ENCODE assay signal across 7 cellular contexts in the genomic region with DNA sequence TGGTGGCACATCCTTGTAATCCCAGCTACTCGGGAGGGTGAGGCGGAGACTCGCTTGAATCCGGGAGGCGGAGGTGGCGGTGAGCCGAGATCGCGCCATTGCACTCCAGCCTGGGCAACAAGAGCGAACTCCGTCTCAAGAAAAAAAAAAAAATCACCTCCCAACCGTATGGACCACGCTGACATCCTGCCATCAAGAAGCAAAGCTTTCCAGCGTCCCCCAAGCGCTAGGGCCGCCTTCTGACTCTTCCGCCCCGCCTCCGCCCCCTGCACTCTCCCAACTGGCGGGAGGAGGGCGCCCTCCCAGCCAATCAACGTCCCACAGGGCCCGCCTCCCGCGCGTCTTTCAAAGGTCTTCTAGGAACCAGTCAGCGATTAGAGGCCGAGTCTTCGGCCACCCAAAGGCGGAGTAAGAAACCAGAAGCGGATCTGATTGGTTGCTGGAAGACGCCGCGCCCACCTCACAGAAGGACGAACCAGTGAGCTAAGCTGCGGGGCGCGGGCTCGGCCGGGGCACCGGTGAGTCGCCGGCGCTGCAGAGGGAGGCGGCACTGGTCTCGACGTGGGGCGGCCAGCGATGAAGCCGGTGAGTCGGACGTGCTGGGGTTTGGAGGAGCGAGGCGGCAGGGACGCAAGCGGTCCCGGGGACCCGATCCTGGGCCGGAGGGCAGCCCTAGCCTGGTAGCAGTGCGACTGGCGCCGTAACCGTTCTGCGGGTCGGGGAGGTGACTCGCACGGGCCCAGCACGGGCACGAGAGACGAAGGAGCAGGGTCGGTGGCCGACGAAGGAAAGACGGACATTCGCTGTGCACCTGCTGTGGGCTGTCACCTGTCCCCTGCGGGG.
DNase-seq lines count a peak whose midpoint lies in the region; ATAC-seq and TF ChIP-seq lines count a peak whose summit lies in the region.

A gene with protein sequence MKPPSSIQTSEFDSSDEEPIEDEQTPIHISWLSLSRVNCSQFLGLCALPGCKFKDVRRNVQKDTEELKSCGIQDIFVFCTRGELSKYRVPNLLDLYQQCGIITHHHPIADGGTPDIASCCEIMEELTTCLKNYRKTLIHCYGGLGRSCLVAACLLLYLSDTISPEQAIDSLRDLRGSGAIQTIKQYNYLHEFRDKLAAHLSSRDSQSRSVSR (plus strand): TSS at position 515 of the 843 bp plus-strand sequence. CDS start 62 bp downstream, at position 577.

- DNase-seq in NCI-H2029 treated with DMSO at 0.1 percent for 48 hours (lab: John Stamatoyannopoulos, UW) (peak; percentile 99), T-helper 9 cell (peak; percentile 94), astrocyte of the spinal cord (ENCODE audit: low read depth, low spot score) (peak; percentile 100), hippocampal formation (lab: John Stamatoyannopoulos, UW) (peak; percentile 95 to 98), retinal pigment epithelial cell (ENCODE audit: low read depth) (peak; percentile 98)

- H3K4me3 ChIP-seq in astrocyte of the spinal cord (ENCODE audit: low read depth, low read length) (peak within 1 kb of the TSS; percentile 89), retinal pigment epithelial cell (ENCODE audit: low read length) (peak within 1 kb of the TSS; percentile 89)

- TF ChIP-seq CTCF in astrocyte of the spinal cord (IDR thresholded peaks at IDR 0.05; ENCODE audit: low read depth, low read length) = peak; percentile 34
- TF ChIP-seq CTCF in retinal pigment epithelial cell (conservative IDR thresholded peaks at IDR 0.05; ENCODE audit: low read depth, low read length) = peak; percentile 26

- ATAC-seq in GM18508 (IDR thresholded peaks at IDR 0.05; ENCODE audit: insufficient read depth, unreplicated experiment) (peak; percentile 95), HG03025 (IDR thresholded peaks at IDR 0.05; ENCODE audit: low FRiP score, unreplicated experiment) (peak; percentile 98)

- in situ Hi-C loops in astrocyte of the spinal cord (cut with HindIII; ENCODE audit: low sequenced_read_pairs) = no loop called here

Comparison
In these comparisons a context has a peak if more than half of its experiments do, and no peak if none do; other contexts are left out.
1. Peak in every context shown above with its lines: DNase-seq, ATAC-seq and H3K4me3 ChIP-seq.